ENCODE assay signal across 18 cellular contexts in the genomic region with DNA sequence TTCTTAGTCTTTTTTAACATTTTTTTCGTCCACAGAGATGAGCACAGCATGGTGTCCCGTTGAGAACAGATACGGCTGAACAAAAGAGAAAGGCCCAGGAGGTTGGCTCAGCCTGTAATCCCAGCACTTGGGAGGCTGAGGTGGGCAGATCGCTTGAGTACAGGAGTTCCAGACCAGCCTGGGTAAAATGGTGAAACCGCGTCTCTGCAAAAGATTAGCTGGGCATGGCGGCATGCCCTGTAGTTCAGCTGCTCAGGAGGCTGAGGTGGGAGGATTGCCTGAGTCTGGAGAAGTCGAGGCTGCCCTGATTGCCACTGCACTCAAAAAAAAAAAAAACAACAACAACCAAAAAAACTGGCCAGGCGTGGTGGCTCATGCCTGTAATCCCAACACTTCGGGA.
"Had no signal": no experiment of that assay in that cellular context is flagged by ENCODE, and none has a peak within 500 bp of the region (broad histone marks: within the 10 kb centered on the region; RNA-seq: fewer than 3 reads in every experiment).

No MANE protein-coding gene starts in this region.

- H3K36me3 Mint-ChIP-seq: activated naive CD8-positive, alpha-beta T cell had no signal

- H3K27ac Mint-ChIP-seq: activated naive CD8-positive, alpha-beta T cell; immature natural killer cell; memory B cell; nephron; stimulated activated effector memory CD8-positive, alpha-beta T cell treated with anti-CD3 and anti-CD28 coated beads, Interleukin-12 subunit alpha, Interleukin-12 subunit beta, amount 100 ng/mL, for 72 hours; T-helper 2 cell treated with Interferon-gamma antibody and Interleukin-4, amounts not matched to agents 5 μg/mL and 100 μg/mL, for 36 hours had no signal

- H3K4me3 ChIP-seq: heart left ventricle had no signal

- H3K4me3 Mint-ChIP-seq: activated naive CD8-positive, alpha-beta T cell; activated T-cell treated with anti-CD3 and anti-CD28 coated beads, Interleukin-2, amount 50 U/mL, for 24 hours; central memory CD8-positive, alpha-beta T cell; immature natural killer cell; memory B cell; nephron; stimulated activated effector memory CD8-positive, alpha-beta T cell treated with anti-CD3 and anti-CD28 coated beads, Interleukin-12 subunit alpha, Interleukin-12 subunit beta, amount 100 ng/mL, for 72 hours; T-helper 2 cell treated with Interferon-gamma antibody and Interleukin-4, amounts not matched to agents 5 μg/mL and 100 μg/mL, for 36 hours had no signal

- H3K27ac ChIP-seq: brain microvascular endothelial cell, epithelial cell of prostate, heart left ventricle had no signal

- DNase-seq: activated CD4-positive, alpha-beta T cell treated with anti-CD3 and anti-CD28 coated beads, Interleukin-2, amount 50 U/mL, for 1 hour; activated gamma-delta T cell; brain microvascular endothelial cell; cortex of kidney; effector CD8-positive, alpha-beta T cell; immature natural killer cell; occipital lobe; stimulated activated CD4-positive, alpha-beta T cell treated with anti-CD3 and anti-CD28 coated beads, Interleukin-12 subunit alpha, Interleukin-12 subunit beta, amount 100 ng/mL, for 4 hours; trophoblast cell had no signal

- H3K9me3 Mint-ChIP-seq: activated T-cell treated with anti-CD3 and anti-CD28 coated beads, Interleukin-2, amount 50 U/mL, for 24 hours; central memory CD8-positive, alpha-beta T cell; immature natural killer cell; nephron; stimulated activated effector memory CD8-positive, alpha-beta T cell treated with anti-CD3 and anti-CD28 coated beads, Interleukin-12 subunit alpha, Interleukin-12 subunit beta, amount 100 ng/mL, for 72 hours; T-helper 2 cell treated with Interferon-gamma antibody and Interleukin-4, amounts not matched to agents 5 μg/mL and 100 μg/mL, for 36 hours had no signal

- H3K9me3 ChIP-seq: heart left ventricle had no signal

- H3K4me1 Mint-ChIP-seq: nephron had no signal

- ATAC-seq: heart left ventricle; stimulated activated effector memory CD8-positive, alpha-beta T cell treated with anti-CD3 and anti-CD28 coated beads, Interleukin-12 subunit alpha, Interleukin-12 subunit beta, amount 100 ng/mL, for 72 hours had no signal

- H3K27me3 ChIP-seq: brain microvascular endothelial cell, heart left ventricle had no signal

- H3K27me3 Mint-ChIP-seq: activated naive CD8-positive, alpha-beta T cell; activated T-cell treated with anti-CD3 and anti-CD28 coated beads, Interleukin-2, amount 50 U/mL, for 24 hours; central memory CD8-positive, alpha-beta T cell; memory B cell had no signal
